26 cellular contexts compared by ENCODE assay signal in genomic region chr7:118078015-118078414, GRCh38.
"Had no signal": no experiment of that assay in that cellular context is flagged by ENCODE, and none has a peak within 500 bp of the region (broad histone marks: within the 10 kb centered on the region; RNA-seq: fewer than 3 reads in every experiment).

No MANE protein-coding gene starts in this region.

- H3K36me3 ChIP-seq: left ventricle myocardium inferior, ovary, right atrium auricular region, right lobe of liver, stomach, thyroid gland, transverse colon, upper lobe of left lung, vagina had no signal

- H3K9me3 ChIP-seq: left ventricle myocardium inferior, mucosa of descending colon, ovary, right atrium auricular region, right lobe of liver, stomach, testis, thyroid gland, transverse colon, upper lobe of left lung, vagina had no signal

- FAIRE-seq: islet of Langerhans, kidney had no signal

- H3K4me3 ChIP-seq: left ventricle myocardium inferior, lung, mucosa of descending colon, ovary, right atrium auricular region, right lobe of liver, stomach, testis, thyroid gland, transverse colon, upper lobe of left lung, vagina had no signal

- H3K4me1 ChIP-seq: left ventricle myocardium inferior, right atrium auricular region, right lobe of liver, stomach, testis, thyroid gland, transverse colon, upper lobe of left lung had no signal

- ATAC-seq: left colon; mucosa of descending colon; naive thymus-derived CD4-positive, alpha-beta T cell; natural killer cell treated with Interleukin-12 subunit alpha and Interleukin-12 subunit beta and Interleukin-15 and Interleukin-18, amount 100 ng/mL, for 72 hours; right lobe of liver; stimulated activated naive B cell treated with anti-CD40 and anti-IgM and Interleukin-4, amounts not matched to agents 10 μg/mL and 1 μg/mL and 100 μg/mL, for 72 hours; stimulated activated naive CD8-positive, alpha-beta T cell treated with anti-CD3 and anti-CD28 coated beads, Interleukin-15, Interleukin-2, amounts not matched to agents 100 U/mL and 50 U/mL, for 24 hours had no signal

- H3K27me3 ChIP-seq: ovary, right atrium auricular region, right lobe of liver, stomach, testis, thyroid gland, transverse colon, upper lobe of left lung, vagina had no signal

- H3K27ac ChIP-seq: left ventricle myocardium inferior, ovary, right atrium auricular region, right lobe of liver, stomach, testis, thyroid gland, transverse colon, upper lobe of left lung, vagina had no signal

- DNase-seq: hypothalamus; immature natural killer cell; kidney; left colon; left ventricle myocardium inferior; midbrain; mucosa of descending colon; naive thymus-derived CD4-positive, alpha-beta T cell; ovary; right lobe of liver; stimulated activated CD4-positive, alpha-beta T cell treated with anti-CD3 and anti-CD28 coated beads, Interleukin-12 subunit alpha, Interleukin-12 subunit beta, amount 100 ng/mL, for 4 hours; stimulated activated CD4-positive, alpha-beta T cell treated with anti-CD3 and anti-CD28 coated beads, Interleukin-15, amount 100 ng/mL, for 24 hours; stimulated activated CD4-positive, alpha-beta T cell treated with anti-CD3 and anti-CD28 coated beads, Interleukin-2, amount 100 ng/mL, for 24 hours; stimulated activated CD4-positive, alpha-beta T cell treated with anti-CD3 and anti-CD28 coated beads, Interleukin-4, amount 100 ng/mL, for 1 hour; stimulated activated naive B cell treated with anti-CD40 and anti-IgM and Interleukin-4, amounts not matched to agents 10 μg/mL and 1 μg/mL and 100 μg/mL, for 72 hours; stimulated activated naive CD8-positive, alpha-beta T cell treated with anti-CD3 and anti-CD28 coated beads, Interleukin-15, Interleukin-2, amounts not matched to agents 100 U/mL and 50 U/mL, for 24 hours; stomach; testis; thyroid gland; transverse colon; upper lobe of left lung had no signal
